27 cellular contexts compared by ENCODE assay signal in genomic region chr4:171629737-171630136, GRCh38.
DNase-seq lines count a peak whose midpoint lies in the region; ATAC-seq and TF ChIP-seq lines count a peak whose summit lies in the region.
"Had no signal": no experiment of that assay in that cellular context is flagged by ENCODE, and none has a peak within 500 bp of the region (broad histone marks: within the 10 kb centered on the region; RNA-seq: fewer than 3 reads in every experiment).

No MANE protein-coding gene starts in this region.

- no peak overlapping the region for H2AK5ac ChIP-seq in mesendoderm (ENCODE audit: low read length)

- H3K9ac ChIP-seq in BLaER1 (no peak overlapping the region), mesendoderm (ENCODE audit: low read length) (no peak overlapping the region)

- H3K4ac ChIP-seq in mesendoderm (ENCODE audit: low read depth, low read length) = no peak overlapping the region

- DNase-seq in GM23338 (ENCODE audit: low spot score) = peak; percentile 62
- peak; percentile 22 for DNase-seq in WERI-Rb-1
- peak; percentile 47 for DNase-seq in mesendoderm
- no peak for DNase-seq in right atrium auricular region (ENCODE audit: low spot score)
- DNase-seq in GM19240 (ENCODE audit: insufficient read length, low spot score) = no peak
- DNase-seq in globus pallidus (ENCODE audit: low spot score) = no peak
- DNase-seq: activated CD4-positive, alpha-beta memory T cell treated with anti-CD3 and anti-CD28 coated beads, Interleukin-2, amount 10 ng/mL, durations not matched to agents 7 days and 5 days; activated CD8-positive, alpha-beta memory T cell treated with anti-CD3 and anti-CD28 coated beads, Interleukin-2, amount 50 U/mL, for 4 hours; activated naive CD4-positive, alpha-beta T cell treated with Interleukin-2 at 50 U/mL for 16 hours; adrenal gland; CD4-positive, alpha-beta memory T cell; central memory CD4-positive, alpha-beta T cell; HCEC 1CT; midbrain; natural killer cell; NCI-H146; NCI-H2107; occipital lobe; PC-9; SHP77; stimulated activated CD4-positive, alpha-beta T cell treated with anti-CD3 and anti-CD28 coated beads, Interleukin-4, amount 100 ng/mL, for 1 hour had no signal

- H3K79me1 ChIP-seq in mesendoderm (ENCODE audit: low read length) = no peaks in the 10 kb centered on the region

- peak in 1 of 2 experiments; percentile 69; a peak in 2 of 4 replicates for TF ChIP-seq CTCF in GM23338 (conservative IDR thresholded peaks at IDR 0.05; ENCODE audit: low read depth in 2 of 2)
- no peak for TF ChIP-seq CTCF in WERI-Rb-1 (IDR thresholded peaks at IDR 0.05; ENCODE audit: low read depth, low read length)
- TF ChIP-seq CTCF in right atrium auricular region (IDR thresholded peaks at IDR 0.05) = no peak

- no peak overlapping the region for H3K23ac ChIP-seq in mesendoderm (ENCODE audit: low read length)

- H3K4me3 Mint-ChIP-seq in GM23338 = no peak overlapping the region
- H3K4me3 Mint-ChIP-seq: activated CD4-positive, alpha-beta memory T cell treated with anti-CD3 and anti-CD28 coated beads, Interleukin-2, amount 10 ng/mL, durations not matched to agents 7 days and 5 days; CD4-positive, alpha-beta memory T cell; dendritic cell treated with granulocyte-macrophage colony-stimulating factor and Interleukin-4, amounts not matched to agents 40 ng/mL and 50 ng/mL, for 4 days; natural killer cell had no signal

- 0 out of 2 replicates have a peak, but pooled peaks cover 3% of the 10 kb centered on the region for H3K9me2 ChIP-seq in GM23338 (ENCODE audit: insufficient read depth)

- no peak overlapping the region for H2BK5ac ChIP-seq in mesendoderm (ENCODE audit: low read length)

- H3K36me3 ChIP-seq in BLaER1 (no peaks in the 10 kb centered on the region), GM23338 (ENCODE audit: insufficient read depth) (no peaks in the 10 kb centered on the region), WERI-Rb-1 (no peaks in the 10 kb centered on the region), mesendoderm (ENCODE audit: control insufficient read depth, insufficient read depth, low read length) (no peaks in the 10 kb centered on the region), right atrium auricular region (no peaks in the 10 kb centered on the region)
- H3K36me3 ChIP-seq: adrenal gland, prostate gland, tibial nerve had no signal

- H4K5ac ChIP-seq in mesendoderm (ENCODE audit: low read length) = no peak overlapping the region

- no peak overlapping the region for H2BK15ac ChIP-seq in mesendoderm (replicated peaks; ENCODE audit: low read depth)

- no peaks in the 10 kb centered on the region for H3K4me1 Mint-ChIP-seq in GM23338
- H3K4me1 Mint-ChIP-seq: activated CD4-positive, alpha-beta memory T cell treated with anti-CD3 and anti-CD28 coated beads, Interleukin-2, amount 10 ng/mL, durations not matched to agents 7 days and 5 days; CD4-positive, alpha-beta memory T cell; natural killer cell had no signal

- H3K56ac ChIP-seq in mesendoderm (ENCODE audit: low read length) = no peak overlapping the region

- no peak overlapping the region for H4K8ac ChIP-seq in mesendoderm (ENCODE audit: low read depth, low read length)

- H2AFZ ChIP-seq in GM23338 = 0 out of 2 replicates have a peak overlapping the region, but pooled peaks have one; percentile 56
- H2AFZ ChIP-seq: PC-9 had no signal

- no peak overlapping the region for H2BK120ac ChIP-seq in mesendoderm (ENCODE audit: low read depth, low read length)

- H4K20me1 ChIP-seq in BLaER1 (no peaks in the 10 kb centered on the region), GM23338 (replicated peaks; ENCODE audit: insufficient read depth) (no peaks in the 10 kb centered on the region)

- WGBS in mesendoderm (ENCODE audit: extremely low coverage, insufficient coverage, low lambda C conversion rate) = no CpG with 5 or more reads among the region's 18 CpGs

- no peak overlapping the region for H3K27ac ChIP-seq in BLaER1
- H3K27ac ChIP-seq in GM23338 (ENCODE audit: low read depth) = no peak overlapping the region
- no peak overlapping the region for H3K27ac ChIP-seq in WERI-Rb-1
- H3K27ac ChIP-seq in mesendoderm (ENCODE audit: low read depth, low read length) = no peak overlapping the region
- no peak overlapping the region for H3K27ac ChIP-seq in right atrium auricular region
- H3K27ac ChIP-seq: adrenal gland, PC-9, prostate gland, tibial nerve had no signal

- no peaks in the 10 kb centered on the region for H3K27me3 Mint-ChIP-seq in GM23338 (ENCODE audit: insufficient read depth, low read depth, poor library complexity)
- H3K27me3 Mint-ChIP-seq: activated CD4-positive, alpha-beta memory T cell treated with anti-CD3 and anti-CD28 coated beads, Interleukin-2, amount 10 ng/mL, durations not matched to agents 7 days and 5 days; CD4-positive, alpha-beta memory T cell; dendritic cell treated with granulocyte-macrophage colony-stimulating factor and Interleukin-4, amounts not matched to agents 40 ng/mL and 50 ng/mL, for 4 days had no signal

- H3K4me3 ChIP-seq in BLaER1 (no peak overlapping the region), GM23338 (no peak overlapping the region), WERI-Rb-1 (ENCODE audit: low read depth, low read length) (no peak overlapping the region), mesendoderm (ENCODE audit: low read length) (no peak overlapping the region), right atrium auricular region (no peak overlapping the region)
- H3K4me3 ChIP-seq: adrenal gland, GM12878, PC-9, prostate gland, tibial nerve had no signal

- H3K9me3 ChIP-seq in BLaER1 (peaks cover 23% of the 10 kb centered on the region), WERI-Rb-1 (ENCODE audit: severe bottlenecking) (no peaks in the 10 kb centered on the region), right atrium auricular region (no peaks in the 10 kb centered on the region)
- H3K9me3 ChIP-seq: adrenal gland, prostate gland, tibial nerve had no signal

- H3K4me2 ChIP-seq in BLaER1 (peak overlapping the region; percentile 46; the same call in 1 of the 2 replicates), GM23338 (no peak overlapping the region), mesendoderm (ENCODE audit: low read length) (no peak overlapping the region)
- H3K4me2 ChIP-seq: PC-9 had no signal

- ATAC-seq in GM23338 (no peak), HG02623 (IDR thresholded peaks at IDR 0.05; ENCODE audit: unreplicated experiment) (no peak)
- ATAC-seq: natural killer cell had no signal

- no peak overlapping the region for H3K27ac Mint-ChIP-seq in GM23338
- H3K27ac Mint-ChIP-seq: activated CD4-positive, alpha-beta memory T cell treated with anti-CD3 and anti-CD28 coated beads, Interleukin-2, amount 10 ng/mL, durations not matched to agents 7 days and 5 days; CD4-positive, alpha-beta memory T cell; dendritic cell treated with granulocyte-macrophage colony-stimulating factor and Interleukin-4, amounts not matched to agents 40 ng/mL and 50 ng/mL, for 4 days; natural killer cell had no signal

- H3K36me3 Mint-ChIP-seq in GM23338 (ENCODE audit: low read depth) = no peaks in the 10 kb centered on the region; the same call in 2 of the 3 replicates
- H3K36me3 Mint-ChIP-seq: CD4-positive, alpha-beta memory T cell; natural killer cell had no signal

- H3K4me1 ChIP-seq in BLaER1 (peaks cover 12% of the 10 kb centered on the region), GM23338 (ENCODE audit: insufficient read depth) (no peaks in the 10 kb centered on the region), mesendoderm (ENCODE audit: control insufficient read depth, low read depth, low read length) (no peaks in the 10 kb centered on the region), right atrium auricular region (no peaks in the 10 kb centered on the region)
- H3K4me1 ChIP-seq: adrenal gland, prostate gland, tibial nerve had no signal

- H3K79me2 ChIP-seq in GM23338 (replicated peaks; ENCODE audit: insufficient read depth) (no peaks in the 10 kb centered on the region), mesendoderm (ENCODE audit: control insufficient read depth, insufficient read depth, low read length) (no peaks in the 10 kb centered on the region)

- no peaks in the 10 kb centered on the region; the same call in 1 of the 3 replicates for H3K9me3 Mint-ChIP-seq in GM23338

- no peaks in the 10 kb centered on the region for H3F3A ChIP-seq in GM23338 (replicated peaks; ENCODE audit: low read depth)

- no peak overlapping the region for H3K18ac ChIP-seq in mesendoderm (ENCODE audit: low read length)

- H3K27me3 ChIP-seq in BLaER1 (no peaks in the 10 kb centered on the region), GM23338 (ENCODE audit: insufficient read depth) (no peaks in the 10 kb centered on the region), WERI-Rb-1 (ENCODE audit: insufficient read depth, low read depth, severe bottlenecking) (no peaks in the 10 kb centered on the region), mesendoderm (ENCODE audit: insufficient read depth, low read length, poor library complexity) (no peaks in the 10 kb centered on the region), right atrium auricular region (no peaks in the 10 kb centered on the region)
- H3K27me3 ChIP-seq: adrenal gland, tibial nerve had no signal

TF ChIP-seq in GM23338, 12 proteins besides CTCF, POLR2A, EP300 and RAD21 (continues in another document):
- TF ChIP-seq STAT1 (IDR thresholded peaks at IDR 0.05; ENCODE audit: unreplicated experiment) = no peak
- no peak for TF ChIP-seq NANOG (IDR thresholded peaks at IDR 0.05; ENCODE audit: borderline replicate concordance)
- TF ChIP-seq JUNB (IDR thresholded peaks at IDR 0.05; ENCODE audit: unreplicated experiment) = no peak
- no peak for TF ChIP-seq ZNF331 (CRISPR knock-in tag; IDR thresholded peaks at IDR 0.05; ENCODE audit: low read depth)
- TF ChIP-seq POLR2AphosphoS5 (IDR thresholded peaks at IDR 0.05; ENCODE audit: low read depth) = no peak
- no peak for TF ChIP-seq CREB1 (CRISPR knock-in tag; IDR thresholded peaks at IDR 0.05; ENCODE audit: low read depth)
- no peak for TF ChIP-seq ETS1 (IDR thresholded peaks at IDR 0.05)

Comparison
In these comparisons a context has a peak if more than half of its experiments do, and no peak if none do; other contexts are left out.
1. DNase-seq: peak in GM23338 (single experiment), WERI-Rb-1 (single experiment) and mesendoderm (single experiment); none in right atrium auricular region (single experiment), GM19240 (single experiment) and globus pallidus (single experiment).